In genomic region chr12:93570552-93571359, GRCh38 we compare ENCODE assay signal across 8 cellular contexts. TPM values are rescaled to one million over a fixed set of nuclear protein-coding genes. Genes with fewer than 3 reads are reported as not detected.
A peak's percentile ranks its signal among the peaks of the same experiment; 100 is the strongest.
DNase-seq lines count a peak whose midpoint lies in the region; ATAC-seq and TF ChIP-seq lines count a peak whose summit lies in the region.

No MANE protein-coding gene starts in this region.

- H3K27me3 ChIP-seq in RWPE2 (ENCODE audit: insufficient read depth, poor library complexity, severe bottlenecking), result no peaks in the 10 kb centered on the region
- H3K27me3 ChIP-seq in stomach, result peaks cover 0 to 24% (median 0%) of the 10 kb centered on the region in 3 donors

- peak overlapping the region; percentile 94 for H3K27ac Mint-ChIP-seq in neural crest cell (ENCODE audit: unreplicated experiment)

- DNase-seq in DMS79 (lab: John Stamatoyannopoulos, UW) (peak; percentile 81), RWPE2 (ENCODE audit: low spot score) (peak; percentile 90), activated gamma-delta T cell treated with Interleukin-2 at 50 U/mL for 16 hours (peak; percentile 77), foreskin fibroblast (peak; percentile 97 to 99), neural crest cell (ENCODE audit: low read depth, low spot score) (peak; percentile 83), stomach (peak; percentile 95)

- no peak for TF ChIP-seq RAD21 in Ishikawa (IDR thresholded peaks at IDR 0.05; ENCODE audit: low read depth)

- TF ChIP-seq EP300 in Ishikawa (IDR thresholded peaks at IDR 0.05; ENCODE audit: borderline replicate concordance) (no peak; the same call in 1 of the 2 replicates), stomach (IDR thresholded peaks at IDR 0.05) (peak; percentile 72)

- H3K27me3 Mint-ChIP-seq in neural crest cell (ENCODE audit: low read depth), result peaks cover 32% of the 10 kb centered on the region

- H3K4me1 ChIP-seq in RWPE2 (ENCODE audit: insufficient read depth, poor library complexity, severe bottlenecking), result no peaks in the 10 kb centered on the region
- H3K4me1 ChIP-seq in stomach, result peaks cover 10 to 42% (median 34%) of the 10 kb centered on the region in 4 donors

- TF ChIP-seq POLR2A in stomach (IDR thresholded peaks at IDR 0.05), result peak in 1 of 4 donors; percentile 73

- H3K36me3 Mint-ChIP-seq in neural crest cell (ENCODE audit: low read depth), result peaks cover 11% of the 10 kb centered on the region

- intact Hi-C loops in stomach (cut with DNase I; ENCODE audit: low total_unique reads), result loop anchor here (5.0 kb wide), 1 partner anchor 172 kb away; no protein-coding TSS in a partner anchor

- H3K27ac ChIP-seq in RWPE2 (ENCODE audit: poor library complexity, severe bottlenecking) (peak overlapping the region; percentile 84), stomach (peak overlapping the region; percentile 89 to 98 (median 97))

- ATAC-seq in GM21576 (IDR thresholded peaks at IDR 0.05; ENCODE audit: unreplicated experiment) (peak; percentile 34), RWPE2 (ENCODE audit: low read depth) (peak; percentile 60)

- no peaks in the 10 kb centered on the region for H3K9me3 Mint-ChIP-seq in neural crest cell

- peaks cover 44% of the 10 kb centered on the region for H3K4me1 Mint-ChIP-seq in neural crest cell

- H3K9me3 ChIP-seq in RWPE2 (ENCODE audit: severe bottlenecking) (no peaks in the 10 kb centered on the region), stomach (no peaks in the 10 kb centered on the region)

- no peak for TF ChIP-seq CTCF in RWPE2 (IDR thresholded peaks at IDR 0.05; ENCODE audit: poor library complexity, severe bottlenecking)
- TF ChIP-seq CTCF in foreskin fibroblast (IDR thresholded peaks at IDR 0.05; ENCODE audit: low read depth, low read length), result no peak
- no peak for TF ChIP-seq CTCF in neural crest cell (conservative IDR thresholded peaks at IDR 0.05)
- TF ChIP-seq CTCF in stomach (IDR thresholded peaks at IDR 0.05), result no peak

- H3K4me3 ChIP-seq in RWPE2 (ENCODE audit: severe bottlenecking), result peak overlapping the region; percentile 61
- H3K4me3 ChIP-seq in foreskin fibroblast (ENCODE audit: low read depth in 1 of 2, low read length in 2 of 2), result peak overlapping the region; percentile 86 to 89
- peak overlapping the region; percentile 62 to 84 (median 72) for H3K4me3 ChIP-seq in stomach

- 0 to 1% (median 0%) methylated on average over 19 to 95 of the region's 95 CpGs for WGBS in stomach, 5 donors

- peak overlapping the region; percentile 94 for H3K4me3 Mint-ChIP-seq in neural crest cell

- peaks cover 10% of the 10 kb centered on the region for H3K36me3 ChIP-seq in RWPE2 (ENCODE audit: low read depth)
- peaks cover 6 to 26% (median 21%) of the 10 kb centered on the region in 4 donors for H3K36me3 ChIP-seq in stomach

TF ChIP-seq in Ishikawa, 13 proteins besides CTCF, POLR2A, EP300 and RAD21:
- TF ChIP-seq NFIC (IDR thresholded peaks at IDR 0.05), result peak; percentile 40
- TF ChIP-seq ZBTB7A (IDR thresholded peaks at IDR 0.05; ENCODE audit: low read depth), result 0 out of 2 replicates have a peak, but pooled peaks have one; percentile 19
- no peak for TF ChIP-seq CEBPB (IDR thresholded peaks at IDR 0.05)
- TF ChIP-seq TCF12 (IDR thresholded peaks at IDR 0.05; ENCODE audit: low read depth), result peak; percentile 74; the same call in 1 of the 2 replicates
- no peak for TF ChIP-seq YY1 (IDR thresholded peaks at IDR 0.05; ENCODE audit: low read depth)
- peak; percentile 99 for TF ChIP-seq USF1 (IDR thresholded peaks at IDR 0.05)
- TF ChIP-seq MAX (IDR thresholded peaks at IDR 0.05), result peak; percentile 71
- 0 out of 2 replicates have a peak, but pooled peaks have one; percentile 3 for TF ChIP-seq REST (IDR thresholded peaks at IDR 0.05; ENCODE audit: low read depth)
- TF ChIP-seq TEAD4 (IDR thresholded peaks at IDR 0.05), result peak; percentile 51
- 0 out of 2 replicates have a peak, but pooled peaks have one; percentile 20 for TF ChIP-seq FOXM1 (IDR thresholded peaks at IDR 0.05; ENCODE audit: borderline replicate concordance, low read depth)
- TF ChIP-seq EGR1 (IDR thresholded peaks at IDR 0.05), result peak; percentile 98
- TF ChIP-seq TAF1 (IDR thresholded peaks at IDR 0.05; ENCODE audit: low read depth), result peak; percentile 41; the same call in 1 of the 2 replicates
- TF ChIP-seq CREB1 (IDR thresholded peaks at IDR 0.05; ENCODE audit: low read depth), result no peak
TF ChIP-seq in Ishikawa: peak in this region for 10.

RNA-seq across cellular contexts. Expression of gene SOCS2, which starts 1.7 kb away (rescaled TPM):
- total RNA-seq in neural crest cell (53.5 and 56.4 TPM in 2 replicates), stomach (100 to 1,000 TPM in 1 of 5 donors, 10 to 100 TPM in 4; 42.0 to 111 (median 71.3) TPM)
- 10 to 100 TPM; 13.5 to 55.8 (median 25.5) TPM for polyA plus RNA-seq in stomach

Comparison
In these comparisons a context has a peak if more than half of its experiments do, and no peak if none do; other contexts are left out.
1. Peak in every context shown above with its lines: DNase-seq, ATAC-seq, H3K4me3 ChIP-seq and H3K27ac ChIP-seq.